In the genomic region with DNA sequence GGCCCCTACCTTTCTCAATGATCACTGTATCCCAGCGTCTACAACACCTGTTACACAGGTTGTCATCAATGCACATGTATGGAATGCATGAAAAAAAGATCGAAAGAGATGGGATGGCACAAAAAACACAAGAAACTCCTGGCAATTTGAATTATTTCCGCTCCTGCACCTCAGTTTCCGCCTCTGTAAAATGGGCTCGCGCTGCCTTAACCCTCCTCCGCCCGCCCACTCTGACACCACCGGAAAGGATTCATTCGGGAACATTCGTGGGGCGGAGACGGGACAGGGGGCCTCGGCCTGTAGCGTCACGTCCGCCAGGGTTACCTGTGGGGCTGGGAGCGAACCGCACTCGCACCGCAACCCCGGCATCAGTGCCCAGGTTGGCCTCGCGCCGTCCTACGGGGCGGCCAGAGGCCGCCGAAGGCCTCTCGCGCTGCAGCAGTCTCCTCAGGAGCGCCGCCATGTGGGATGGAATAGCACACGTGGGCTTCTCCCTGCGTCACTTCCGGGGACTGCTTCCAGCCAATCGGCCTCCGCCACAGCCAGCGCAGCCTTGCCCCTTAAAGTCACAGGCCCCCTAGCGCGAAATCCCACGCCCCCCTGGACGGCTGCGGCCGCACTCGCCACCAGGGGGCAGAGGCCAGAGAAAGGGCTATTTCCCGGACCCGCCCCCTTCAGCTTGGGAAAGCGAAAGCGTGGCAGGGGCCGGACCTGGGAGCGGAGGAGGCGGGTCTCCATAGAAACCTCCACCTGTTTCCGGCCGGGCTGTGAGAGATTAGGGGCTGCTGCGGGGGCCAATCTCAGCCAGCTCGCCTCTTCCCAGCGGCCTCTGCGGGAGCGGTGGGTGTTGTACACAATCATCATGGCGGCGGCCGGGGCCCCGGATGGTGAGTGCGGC, we compare ENCODE assay signal across 8 cellular contexts. TPM values are rescaled to one million over a fixed set of nuclear protein-coding genes. Genes with fewer than 3 reads are reported as not detected.
DNase-seq lines count a peak whose midpoint lies in the region; ATAC-seq and TF ChIP-seq lines count a peak whose summit lies in the region.

EARS2 (minus strand) TSS at position 470 of the 898 bp plus-strand sequence; CDS start at position 463, 7 bp downstream.
A gene with protein sequence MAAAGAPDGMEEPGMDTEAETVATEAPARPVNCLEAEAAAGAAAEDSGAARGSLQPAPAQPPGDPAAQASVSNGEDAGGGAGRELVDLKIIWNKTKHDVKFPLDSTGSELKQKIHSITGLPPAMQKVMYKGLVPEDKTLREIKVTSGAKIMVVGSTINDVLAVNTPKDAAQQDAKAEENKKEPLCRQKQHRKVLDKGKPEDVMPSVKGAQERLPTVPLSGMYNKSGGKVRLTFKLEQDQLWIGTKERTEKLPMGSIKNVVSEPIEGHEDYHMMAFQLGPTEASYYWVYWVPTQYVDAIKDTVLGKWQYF (plus strand): TSS at position 847 of the 898 bp plus-strand sequence. CDS start 16 bp downstream, at position 863.

- H3K4me3 Mint-ChIP-seq in natural killer cell, result peak within 1 kb of the TSS; percentile 95

- H3K9me3 Mint-ChIP-seq in natural killer cell, result no peaks in the 10 kb centered on the region

- peaks cover 20 to 28% of the 10 kb centered on the region in 2 donors for H3K4me1 Mint-ChIP-seq in natural killer cell

- no peaks in the 10 kb centered on the region for H3K27me3 Mint-ChIP-seq in natural killer cell (ENCODE audit: low read depth in 2 of 2)

- peak within 1 kb of the TSS; percentile 90 to 94 for H3K27ac Mint-ChIP-seq in natural killer cell

- peak; percentile 94 for TF ChIP-seq CTCF in LNCAP (IDR thresholded peaks at IDR 0.05)
- peak; percentile 73 for TF ChIP-seq CTCF in fibroblast of mammary gland (conservative IDR thresholded peaks at IDR 0.05; ENCODE audit: control insufficient read depth, insufficient read depth, low read depth, low read length)
- peak; percentile 71 for TF ChIP-seq CTCF in natural killer cell (IDR thresholded peaks at IDR 0.05)

- DNase-seq in ELF-1 (ENCODE audit: low read depth, low spot score), result peak; percentile 100
- DNase-seq in GOT3 (lab: John Stamatoyannopoulos, UW), result peak; percentile 97
- peak; percentile 100 for DNase-seq in RPMI8226
- DNase-seq in activated T-helper 1 cell treated with anti-CD3 and anti-CD28 coated beads, Interleukin-2, amount 50 U/mL, for 16 hours (ENCODE audit: low read depth in 1 of 2, low spot score in 1 of 2), result peak; percentile 81 to 95
- peak; percentile 97 for DNase-seq in fibroblast of mammary gland (ENCODE audit: low read depth)
- DNase-seq in natural killer cell, result peak; percentile 96
- DNase-seq in stimulated activated naive CD4-positive, alpha-beta T cell treated with Interleukin-2 at 50 U/mL for 16 hours (lab: John Stamatoyannopoulos, UW), result peak; percentile 97

- peak; percentile 90 to 96 (median 90) for ATAC-seq in natural killer cell

- intact Hi-C loops in natural killer cell (cut with micrococcal nuclease), result loop anchor here (1.0 to 5.0 kb wide), 4 partner anchors 39 to 105 kb away; partner anchors contain the start of genes COG7, DCTN5, NDUFAB1 and PALB2

- peak within 1 kb of the TSS; percentile 92 for H3K4me3 ChIP-seq in fibroblast of mammary gland (ENCODE audit: control insufficient read depth, low read depth, low read length)

- H3K36me3 Mint-ChIP-seq in natural killer cell, result peaks cover 1% of the 10 kb centered on the region

RNA-seq across cellular contexts. Expression of gene EARS2, which starts in this region (rescaled TPM):
- 10 to 100 TPM; 12.1 to 14.2 (median 12.4) TPM for total RNA-seq in natural killer cell

RNA-seq across cellular contexts. Expression of the second gene that starts in this region (rescaled TPM):
- total RNA-seq in natural killer cell, result 10 to 100 TPM; 51.4 to 65.8 (median 63.6) TPM

Comparison
In these comparisons a context has a peak if more than half of its experiments do, and no peak if none do; other contexts are left out.
1. Peak in every context shown above with its lines: DNase-seq, ATAC-seq and H3K4me3 ChIP-seq.